In the genomic region with DNA sequence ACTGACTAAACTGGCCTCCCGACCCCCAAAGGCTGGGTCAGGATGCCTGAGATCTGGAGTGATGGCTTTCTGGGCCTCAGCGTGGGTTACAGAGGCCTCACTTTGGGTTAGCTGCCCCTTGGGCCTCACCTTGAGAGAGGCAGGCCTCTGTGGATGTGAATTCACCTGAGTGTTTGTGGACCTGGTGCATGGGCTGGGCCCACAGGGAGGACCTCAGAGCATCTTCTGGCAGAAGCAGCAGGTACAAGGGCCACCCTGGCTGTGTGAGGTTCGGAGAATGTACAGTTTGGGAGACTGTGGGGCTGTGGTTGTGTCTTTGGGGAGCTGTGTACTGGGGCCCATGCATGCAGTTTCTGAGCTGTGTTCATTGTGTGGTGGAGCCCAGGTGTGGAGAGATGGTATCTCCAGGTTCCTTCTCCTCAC, we compare ENCODE assay signal across 10 cellular contexts. TPM values are rescaled to one million over a fixed set of nuclear protein-coding genes. Genes with fewer than 3 reads are reported as not detected.
DNase-seq lines count a peak whose midpoint lies in the region; ATAC-seq and TF ChIP-seq lines count a peak whose summit lies in the region.
"Had no signal": no experiment of that assay in that cellular context is flagged by ENCODE, and none has a peak within 500 bp of the region (broad histone marks: within the 10 kb centered on the region; RNA-seq: fewer than 3 reads in every experiment).

No MANE protein-coding gene starts in this region.

- TF ChIP-seq EP300 in tibial nerve (IDR thresholded peaks at IDR 0.05), result no peak

- TF ChIP-seq POLR2A in tibial nerve (IDR thresholded peaks at IDR 0.05), result no peak

- CTCF ChIA-PET in activated naive CD4-positive, alpha-beta T cell treated with anti-CD3 and anti-CD28 coated beads, Interleukin-2, amount 10 ng/mL, durations not matched to agents 7 days and 5 days (lab: Charles Lee), result interaction anchor here (1.2 to 4.6 kb wide), 7 partner anchors 9 to 28 kb away, joined by 3 to 20 read pairs (median 9); no protein-coding TSS in a partner anchor

- H3K27ac Mint-ChIP-seq in activated naive CD4-positive, alpha-beta T cell treated with anti-CD3 and anti-CD28 coated beads, Interleukin-2, amount 10 ng/mL, durations not matched to agents 7 days and 5 days, result peak overlapping the region; percentile 91
- H3K27ac Mint-ChIP-seq in activated naive CD8-positive, alpha-beta T cell treated with anti-CD3 and anti-CD28 coated beads, Interleukin-2, amount 50 U/mL, for 24 hours, result peak overlapping the region; percentile 44

- H3K36me3 ChIP-seq in mucosa of rectum (ENCODE audit: control insufficient read depth in 2 of 2, insufficient read depth in 2 of 2, low read length in 2 of 2), result peaks cover 0 to 1% of the 10 kb centered on the region in 2 donors
- H3K36me3 ChIP-seq in tibial nerve, result no peaks in the 10 kb centered on the region

- peak overlapping the region; percentile 71 for H3K4me3 Mint-ChIP-seq in activated naive CD4-positive, alpha-beta T cell treated with anti-CD3 and anti-CD28 coated beads, Interleukin-2, amount 10 ng/mL, durations not matched to agents 7 days and 5 days
- peak overlapping the region; percentile 40 for H3K4me3 Mint-ChIP-seq in activated naive CD8-positive, alpha-beta T cell treated with anti-CD3 and anti-CD28 coated beads, Interleukin-2, amount 50 U/mL, for 24 hours

- no peak overlapping the region for H3K9ac ChIP-seq in mucosa of rectum (ENCODE audit: low read depth in 1 of 2, low read length in 2 of 2)

- no peak for TF ChIP-seq CTCF in tibial nerve (IDR thresholded peaks at IDR 0.05)

- H3K36me3 Mint-ChIP-seq in activated naive CD4-positive, alpha-beta T cell treated with anti-CD3 and anti-CD28 coated beads, Interleukin-2, amount 10 ng/mL, durations not matched to agents 7 days and 5 days, result peaks cover 32% of the 10 kb centered on the region
- peaks cover 15% of the 10 kb centered on the region for H3K36me3 Mint-ChIP-seq in activated naive CD8-positive, alpha-beta T cell treated with anti-CD3 and anti-CD28 coated beads, Interleukin-2, amount 50 U/mL, for 24 hours (ENCODE audit: low read depth)

- H3K27ac ChIP-seq in mucosa of rectum (ENCODE audit: low read depth in 2 of 2, low read length in 2 of 2) (peak overlapping the region; percentile 49 to 79), tibial nerve (peak overlapping the region; percentile 53 to 99 (median 88))

- peak; percentile 49 for DNase-seq in activated naive CD4-positive, alpha-beta T cell treated with anti-CD3 and anti-CD28 coated beads, Interleukin-2, amount 10 ng/mL, durations not matched to agents 7 days and 5 days
- no peak for DNase-seq in activated naive CD4-positive, alpha-beta T cell treated with anti-CD3 and anti-CD28 coated beads, Interleukin-2, amount 50 U/mL, for 16 hours
- no peak for DNase-seq in activated naive CD8-positive, alpha-beta T cell treated with anti-CD3 and anti-CD28 coated beads, Interleukin-2, amount 50 U/mL, for 24 hours
- DNase-seq in tibial nerve (ENCODE audit: low spot score in 2 of 2) (no peak), NOMO-1 treated with dmso at 0.1 percent for 144 hours (lab: John Stamatoyannopoulos, UW; ENCODE audit: unreplicated experiment) (no peak), NCI-H1436 (lab: John Stamatoyannopoulos, UW) (no peak)
- DNase-seq: NCI-H226 had no signal

- H3K27me3 ChIP-seq in mucosa of rectum (ENCODE audit: control insufficient read depth in 2 of 2, insufficient read depth in 2 of 2, low read length in 2 of 2) (no peaks in the 10 kb centered on the region), tibial nerve (no peaks in the 10 kb centered on the region)

- H3K4me1 Mint-ChIP-seq in activated naive CD4-positive, alpha-beta T cell treated with anti-CD3 and anti-CD28 coated beads, Interleukin-2, amount 10 ng/mL, durations not matched to agents 7 days and 5 days, result peaks cover 90% of the 10 kb centered on the region
- H3K4me1 Mint-ChIP-seq in activated naive CD8-positive, alpha-beta T cell treated with anti-CD3 and anti-CD28 coated beads, Interleukin-2, amount 50 U/mL, for 24 hours, result peaks cover 93% of the 10 kb centered on the region

- no peak overlapping the region for H3K4me3 ChIP-seq in mucosa of rectum (ENCODE audit: low read length in 2 of 2)
- no peak overlapping the region for H3K4me3 ChIP-seq in tibial nerve
- H3K4me3 ChIP-seq: SK-N-MC had no signal

- no peaks in the 10 kb centered on the region for H3K27me3 Mint-ChIP-seq in activated naive CD4-positive, alpha-beta T cell treated with anti-CD3 and anti-CD28 coated beads, Interleukin-2, amount 10 ng/mL, durations not matched to agents 7 days and 5 days
- peaks cover 2% of the 10 kb centered on the region for H3K27me3 Mint-ChIP-seq in activated naive CD8-positive, alpha-beta T cell treated with anti-CD3 and anti-CD28 coated beads, Interleukin-2, amount 50 U/mL, for 24 hours

- 46 to 48% methylated on average over 3 of the region's 3 CpGs for WGBS in tibial nerve, 2 donors

- H3K9me3 ChIP-seq in mucosa of rectum (ENCODE audit: control insufficient read depth in 2 of 2, low read length in 2 of 2) (no peaks in the 10 kb centered on the region), tibial nerve (no peaks in the 10 kb centered on the region)

- H3K4me1 ChIP-seq in mucosa of rectum (ENCODE audit: control insufficient read depth in 2 of 2, insufficient read depth in 2 of 2, low read length in 2 of 2), result peaks cover 79% of the 10 kb centered on the region in 2 donors
- H3K4me1 ChIP-seq in tibial nerve, result peaks cover 6 to 100% (median 94%) of the 10 kb centered on the region in 4 donors

- ATAC-seq in activated naive CD8-positive, alpha-beta T cell treated with anti-CD3 and anti-CD28 coated beads, Interleukin-2, amount 50 U/mL, for 24 hours, result no peak
- no peak for ATAC-seq in GM21576 (IDR thresholded peaks at IDR 0.05; ENCODE audit: unreplicated experiment)

- H3K9me3 Mint-ChIP-seq in activated naive CD4-positive, alpha-beta T cell treated with anti-CD3 and anti-CD28 coated beads, Interleukin-2, amount 10 ng/mL, durations not matched to agents 7 days and 5 days, result no peaks in the 10 kb centered on the region
- H3K9me3 Mint-ChIP-seq in activated naive CD8-positive, alpha-beta T cell treated with anti-CD3 and anti-CD28 coated beads, Interleukin-2, amount 50 U/mL, for 24 hours, result no peaks in the 10 kb centered on the region

RNA-seq across cellular contexts. Expression of a gene that starts 18.3 kb away (rescaled TPM):
- total RNA-seq in tibial nerve, result 10 to 100 TPM; 28.9 to 58.2 (median 46.4) TPM

RNA-seq across cellular contexts. Expression of a gene that starts 37.3 kb away (rescaled TPM):
- not detected for total RNA-seq in tibial nerve

RNA-seq across cellular contexts. Expression of a gene that starts 39.6 kb away (rescaled TPM):
- total RNA-seq in tibial nerve, result 1 to 10 TPM in 1 of 4 donors, under 1 TPM in 3; 0.20 to 1.8 (median 0.43) TPM
